ENCODE assay signal across 19 cellular contexts in genomic region chr21:22019766-22020165, GRCh38.
"Had no signal": no experiment of that assay in that cellular context is flagged by ENCODE, and none has a peak within 500 bp of the region (broad histone marks: within the 10 kb centered on the region; RNA-seq: fewer than 3 reads in every experiment).

No MANE protein-coding gene starts in this region.

- H3K9me3 ChIP-seq: breast epithelium, mucosa of descending colon, sigmoid colon, suprapubic skin had no signal

- DNase-seq: activated CD4-positive, alpha-beta T cell treated with anti-CD3 and anti-CD28 coated beads, Interleukin-2, amount 50 U/mL, for 48 hours; activated CD8-positive, alpha-beta memory T cell treated with anti-CD3 and anti-CD28 coated beads, Interleukin-2, amount 10 ng/mL, durations not matched to agents 7 days and 5 days; activated effector memory CD4-positive, alpha-beta T cell treated with anti-CD3 and anti-CD28 coated beads, Interleukin-2, amount 50 U/mL, for 16 hours; activated T-cell treated with anti-CD3 and anti-CD28 coated beads, Interleukin-2, amount 50 U/mL, for 4 hours; amygdala; effector CD8-positive, alpha-beta T cell; left colon; mucosa of descending colon; sigmoid colon; stimulated activated CD4-positive, alpha-beta T cell treated with anti-CD3 and anti-CD28 coated beads, Interleukin-2, amount 100 ng/mL, for 48 hours; stimulated activated naive CD8-positive, alpha-beta T cell treated with anti-CD3 and anti-CD28 coated beads, Interleukin-15, Interleukin-2, amounts not matched to agents 100 U/mL and 50 U/mL, for 24 hours had no signal

- H3K4me1 Mint-ChIP-seq: activated CD8-positive, alpha-beta memory T cell treated with anti-CD3 and anti-CD28 coated beads, Interleukin-2, amount 10 ng/mL, durations not matched to agents 7 days and 5 days had no signal

- ATAC-seq: activated CD4-positive, CD25-positive, alpha-beta regulatory T cell treated with anti-CD3 and anti-CD28 coated beads, Interleukin-2, amount 50 U/mL, for 24 hours; activated CD8-positive, alpha-beta memory T cell treated with anti-CD3 and anti-CD28 coated beads, Interleukin-2, amount 10 ng/mL, durations not matched to agents 7 days and 5 days; activated naive CD4-positive, alpha-beta T cell treated with anti-CD3 and anti-CD28 coated beads, Interleukin-2, amount 50 U/mL, for 72 hours; activated T-cell treated with anti-CD3 and anti-CD28 coated beads, Interleukin-2, amount 50 U/mL, for 4 hours; left colon; mucosa of descending colon; natural killer cell treated with Interleukin-12 subunit alpha and Interleukin-12 subunit beta and Interleukin-15 and Interleukin-18, amount 100 ng/mL, for 72 hours; stimulated activated naive CD8-positive, alpha-beta T cell treated with anti-CD3 and anti-CD28 coated beads, Interleukin-15, Interleukin-2, amounts not matched to agents 100 U/mL and 50 U/mL, for 24 hours had no signal

- H3K4me3 ChIP-seq: breast epithelium, lung, mucosa of descending colon, sigmoid colon, suprapubic skin had no signal

- H3K4me3 Mint-ChIP-seq: activated CD8-positive, alpha-beta memory T cell treated with anti-CD3 and anti-CD28 coated beads, Interleukin-2, amount 10 ng/mL, durations not matched to agents 7 days and 5 days; activated T-cell treated with anti-CD3 and anti-CD28 coated beads, Interleukin-2, amount 50 U/mL, for 4 hours; natural killer cell treated with Interleukin-12 subunit alpha and Interleukin-12 subunit beta and Interleukin-15 and Interleukin-18, amount 100 ng/mL, for 72 hours; T-helper 2 cell treated with Interferon-gamma antibody and Interleukin-4, amounts not matched to agents 5 μg/mL and 100 μg/mL, for 36 hours; type B pancreatic cell had no signal

- H3K4me1 ChIP-seq: breast epithelium, sigmoid colon, suprapubic skin had no signal

- H3K36me3 ChIP-seq: breast epithelium, sigmoid colon, suprapubic skin had no signal

- H3K27me3 ChIP-seq: breast epithelium, sigmoid colon, suprapubic skin had no signal

- H3K27ac Mint-ChIP-seq: activated CD8-positive, alpha-beta memory T cell treated with anti-CD3 and anti-CD28 coated beads, Interleukin-2, amount 10 ng/mL, durations not matched to agents 7 days and 5 days; natural killer cell treated with Interleukin-12 subunit alpha and Interleukin-12 subunit beta and Interleukin-15 and Interleukin-18, amount 100 ng/mL, for 72 hours; T-helper 2 cell treated with Interferon-gamma antibody and Interleukin-4, amounts not matched to agents 5 μg/mL and 100 μg/mL, for 36 hours; type B pancreatic cell had no signal

- H3K27me3 Mint-ChIP-seq: activated CD8-positive, alpha-beta memory T cell treated with anti-CD3 and anti-CD28 coated beads, Interleukin-2, amount 10 ng/mL, durations not matched to agents 7 days and 5 days; natural killer cell treated with Interleukin-12 subunit alpha and Interleukin-12 subunit beta and Interleukin-15 and Interleukin-18, amount 100 ng/mL, for 72 hours; type B pancreatic cell had no signal

- H3K36me3 Mint-ChIP-seq: activated CD8-positive, alpha-beta memory T cell treated with anti-CD3 and anti-CD28 coated beads, Interleukin-2, amount 10 ng/mL, durations not matched to agents 7 days and 5 days; activated naive CD4-positive, alpha-beta T cell treated with anti-CD3 and anti-CD28 coated beads, Interleukin-2, amount 50 U/mL, for 72 hours; type B pancreatic cell had no signal
